Comparison of ENCODE assay signal across 8 cellular contexts in the genomic region with DNA sequence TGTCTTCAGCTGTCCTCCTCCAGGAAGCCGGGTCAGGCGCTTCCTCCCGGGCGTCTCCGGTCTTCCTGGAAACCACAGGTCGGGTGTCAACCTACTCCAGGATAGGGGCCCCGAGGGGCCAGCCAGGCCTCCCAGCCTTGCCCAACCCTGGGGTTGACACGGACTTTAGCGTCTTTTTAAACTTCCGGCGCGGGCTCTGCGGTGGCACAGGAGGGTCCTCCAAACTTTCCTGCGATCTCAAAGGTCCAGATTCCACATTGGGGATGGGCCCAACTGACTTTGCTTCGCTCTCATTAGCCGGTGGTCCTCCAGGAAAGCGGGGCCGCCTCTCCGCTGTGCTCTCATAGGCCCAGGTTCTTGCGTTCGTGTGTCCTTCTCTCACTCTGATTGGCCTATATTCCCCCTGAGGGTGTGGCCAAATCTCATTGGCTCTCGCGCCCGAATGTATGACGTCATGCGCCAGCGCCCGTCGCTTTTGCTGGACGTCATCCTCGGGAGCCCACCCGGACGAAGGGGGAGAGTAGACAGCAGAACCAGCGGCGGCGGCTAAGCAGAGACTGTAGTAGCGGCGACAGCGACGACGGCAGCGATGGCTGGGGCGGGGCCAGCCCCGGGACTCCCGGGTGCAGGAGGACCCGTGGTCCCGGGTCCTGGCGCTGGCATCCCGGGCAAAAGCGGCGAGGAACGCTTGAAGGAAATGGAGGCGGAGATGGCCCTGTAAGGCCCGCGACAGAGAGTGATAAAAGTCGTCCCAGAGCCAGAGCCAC. TPM values are rescaled to one million over a fixed set of nuclear protein-coding genes. Genes with fewer than 3 reads are reported as not detected.
DNase-seq lines count a peak whose midpoint lies in the region; ATAC-seq and TF ChIP-seq lines count a peak whose summit lies in the region.

A gene with protein sequence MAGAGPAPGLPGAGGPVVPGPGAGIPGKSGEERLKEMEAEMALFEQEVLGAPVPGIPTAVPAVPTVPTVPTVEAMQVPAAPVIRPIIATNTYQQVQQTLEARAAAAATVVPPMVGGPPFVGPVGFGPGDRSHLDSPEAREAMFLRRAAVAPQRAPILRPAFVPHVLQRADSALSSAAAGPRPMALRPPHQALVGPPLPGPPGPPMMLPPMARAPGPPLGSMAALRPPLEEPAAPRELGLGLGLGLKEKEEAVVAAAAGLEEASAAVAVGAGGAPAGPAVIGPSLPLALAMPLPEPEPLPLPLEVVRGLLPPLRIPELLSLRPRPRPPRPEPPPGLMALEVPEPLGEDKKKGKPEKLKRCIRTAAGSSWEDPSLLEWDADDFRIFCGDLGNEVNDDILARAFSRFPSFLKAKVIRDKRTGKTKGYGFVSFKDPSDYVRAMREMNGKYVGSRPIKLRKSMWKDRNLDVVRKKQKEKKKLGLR (plus strand): TSS at position 472 of the 767 bp plus-strand sequence. CDS start 118 bp downstream, at position 590.

- POLR2A ChIA-PET in naive thymus-derived CD8-positive, alpha-beta T cell (lab: Charles Lee): interaction anchor here (0.5 to 1.5 kb wide), 7 partner anchors 13 to 669 kb away, joined by 3 to 10 read pairs (median 5); a partner anchor contains a TSS

- H3K27me3 ChIP-seq in RWPE2 (ENCODE audit: insufficient read depth, poor library complexity, severe bottlenecking) (no peaks in the 10 kb centered on the region), fibroblast of lung (ENCODE audit: control insufficient read depth, insufficient read depth, low read length) (no peaks in the 10 kb centered on the region)

- TF ChIP-seq CTCF in RWPE2 (IDR thresholded peaks at IDR 0.05; ENCODE audit: poor library complexity, severe bottlenecking): no peak
- TF ChIP-seq CTCF in fibroblast of lung (conservative IDR thresholded peaks at IDR 0.05 in 1 of 2, IDR thresholded peaks at IDR 0.05 in 1 of 2; ENCODE audit: low read depth in 1 of 2, low read length in 2 of 2): no peak

- peak within 1 kb of the TSS; percentile 100 for H3K4me2 ChIP-seq in fibroblast of lung (ENCODE audit: extremely low read depth, insufficient read depth, low read length)

- H3K27ac Mint-ChIP-seq in activated T-helper 2 cell treated with anti-CD3 and anti-CD28 coated beads, Interferon-gamma antibody, Interleukin-2, Interleukin-4, amounts not matched to agents 10 μg/mL and 5 μg/mL and 100 μg/mL, durations not matched to agents 14 hours and 24 hours and 36 hours: peak within 1 kb of the TSS; percentile 99
- H3K27ac Mint-ChIP-seq in naive thymus-derived CD8-positive, alpha-beta T cell: peak within 1 kb of the TSS; percentile 92 to 100 (median 98)

- peaks cover 14% of the 10 kb centered on the region for H3K4me1 Mint-ChIP-seq in activated T-helper 2 cell treated with anti-CD3 and anti-CD28 coated beads, Interferon-gamma antibody, Interleukin-2, Interleukin-4, amounts not matched to agents 10 μg/mL and 5 μg/mL and 100 μg/mL, durations not matched to agents 14 hours and 24 hours and 36 hours (ENCODE audit: low read depth)
- peaks cover 18 to 30% (median 25%) of the 10 kb centered on the region in 4 donors for H3K4me1 Mint-ChIP-seq in naive thymus-derived CD8-positive, alpha-beta T cell

- H3K27ac ChIP-seq in RWPE2 (ENCODE audit: poor library complexity, severe bottlenecking) (peak within 1 kb of the TSS; percentile 52), fibroblast of lung (ENCODE audit: insufficient read depth, low read length) (peak within 1 kb of the TSS; percentile 95)

- H3K27me3 Mint-ChIP-seq in activated T-helper 2 cell treated with anti-CD3 and anti-CD28 coated beads, Interferon-gamma antibody, Interleukin-2, Interleukin-4, amounts not matched to agents 10 μg/mL and 5 μg/mL and 100 μg/mL, durations not matched to agents 14 hours and 24 hours and 36 hours (ENCODE audit: low read depth): no peaks in the 10 kb centered on the region
- H3K27me3 Mint-ChIP-seq in naive thymus-derived CD8-positive, alpha-beta T cell: peaks cover 0 to 3% (median 0%) of the 10 kb centered on the region in 5 donors

- peak within 1 kb of the TSS; percentile 100 for H3K4me3 Mint-ChIP-seq in activated T-helper 2 cell treated with anti-CD3 and anti-CD28 coated beads, Interferon-gamma antibody, Interleukin-2, Interleukin-4, amounts not matched to agents 10 μg/mL and 5 μg/mL and 100 μg/mL, durations not matched to agents 14 hours and 24 hours and 36 hours (ENCODE audit: low read depth)
- peak within 1 kb of the TSS; percentile 94 to 100 (median 98) for H3K4me3 Mint-ChIP-seq in naive thymus-derived CD8-positive, alpha-beta T cell

- intact Hi-C loops in activated T-helper 2 cell treated with anti-CD3 and anti-CD28 coated beads, Interferon-gamma antibody, Interleukin-2, Interleukin-4, amounts not matched to agents 10 μg/mL and 5 μg/mL and 100 μg/mL, durations not matched to agents 14 hours and 24 hours and 36 hours (cut with micrococcal nuclease): loop anchor here (1.0 kb wide), 3 partner anchors 16 to 82 kb away; a partner anchor contains a TSS

- H3K79me2 ChIP-seq in fibroblast of lung (ENCODE audit: control insufficient read depth, insufficient read depth, low read length): peaks cover 14% of the 10 kb centered on the region

- no peaks in the 10 kb centered on the region for H4K20me1 ChIP-seq in fibroblast of lung (ENCODE audit: control insufficient read depth, extremely low read depth, insufficient read depth, low read length)

- H2AFZ ChIP-seq in fibroblast of lung (ENCODE audit: low read length): peak within 1 kb of the TSS; percentile 74

- H3K4me1 ChIP-seq in RWPE2 (ENCODE audit: insufficient read depth, poor library complexity, severe bottlenecking) (peaks cover 2% of the 10 kb centered on the region), fibroblast of lung (ENCODE audit: control insufficient read depth, extremely low read depth, insufficient read depth, low read length) (peaks cover 6% of the 10 kb centered on the region)

- H3K9ac ChIP-seq in fibroblast of lung (ENCODE audit: insufficient read depth, low read length): peak within 1 kb of the TSS; percentile 96

- peak; percentile 100 for ATAC-seq in RWPE2 (ENCODE audit: low read depth)
- ATAC-seq in naive thymus-derived CD8-positive, alpha-beta T cell: peak; percentile 99

- no peaks in the 10 kb centered on the region for H3K9me3 ChIP-seq in RWPE2 (ENCODE audit: severe bottlenecking)
- no peaks in the 10 kb centered on the region for H3K9me3 ChIP-seq in fibroblast of lung (ENCODE audit: control insufficient read depth, insufficient read depth, low read depth, low read length)

- peak; percentile 99 for DNase-seq in EH (ENCODE audit: low read depth)
- peak; percentile 100 for DNase-seq in H4 (ENCODE audit: low spot score)
- DNase-seq in LoVo (ENCODE audit: low spot score): peak; percentile 98
- peak; percentile 97 for DNase-seq in RWPE2 (ENCODE audit: low spot score)
- DNase-seq in activated T-helper 2 cell treated with anti-CD3 and anti-CD28 coated beads, Interferon-gamma antibody, Interleukin-2, Interleukin-4, amounts not matched to agents 10 μg/mL and 5 μg/mL and 100 μg/mL, durations not matched to agents 14 hours and 24 hours and 36 hours (ENCODE audit: low spot score): peak; percentile 97
- DNase-seq in fibroblast of lung (ENCODE audit: low read depth in 2 of 2): peak; percentile 99
- peak; percentile 88 to 99 (median 99) for DNase-seq in naive thymus-derived CD8-positive, alpha-beta T cell
- peak; percentile 94 to 97 (median 96) for DNase-seq in stimulated activated naive CD4-positive, alpha-beta T cell (lab: John Stamatoyannopoulos, UW)

- H3K36me3 Mint-ChIP-seq in activated T-helper 2 cell treated with anti-CD3 and anti-CD28 coated beads, Interferon-gamma antibody, Interleukin-2, Interleukin-4, amounts not matched to agents 10 μg/mL and 5 μg/mL and 100 μg/mL, durations not matched to agents 14 hours and 24 hours and 36 hours (ENCODE audit: low read depth): peaks cover 34% of the 10 kb centered on the region
- peaks cover 0 to 36% (median 5%) of the 10 kb centered on the region in 3 donors for H3K36me3 Mint-ChIP-seq in naive thymus-derived CD8-positive, alpha-beta T cell

- no peaks in the 10 kb centered on the region for H3K9me3 Mint-ChIP-seq in activated T-helper 2 cell treated with anti-CD3 and anti-CD28 coated beads, Interferon-gamma antibody, Interleukin-2, Interleukin-4, amounts not matched to agents 10 μg/mL and 5 μg/mL and 100 μg/mL, durations not matched to agents 14 hours and 24 hours and 36 hours
- no peaks in the 10 kb centered on the region for H3K9me3 Mint-ChIP-seq in naive thymus-derived CD8-positive, alpha-beta T cell

- H3K4me3 ChIP-seq in RWPE2 (ENCODE audit: severe bottlenecking): peak within 1 kb of the TSS; percentile 86
- H3K4me3 ChIP-seq in fibroblast of lung (replicated peaks in 1 of 4; ENCODE audit: control extremely low read depth in 1 of 4, insufficient read depth in 1 of 4, low read depth in 3 of 4, low read length in 4 of 4): peak within 1 kb of the TSS; percentile 75 to 100 (median 96)

- H3K36me3 ChIP-seq in RWPE2 (ENCODE audit: low read depth) (peaks cover 41% of the 10 kb centered on the region), fibroblast of lung (ENCODE audit: control insufficient read depth, insufficient read depth, low read length) (peaks cover 8% of the 10 kb centered on the region)

RNA-seq across cellular contexts. Expression of the gene that starts here (rescaled TPM):
- 135 and 156 TPM in 2 replicates for total RNA-seq in H4 (2014; rRNA removed; shearing (Covaris generic))
- 101 and 102 TPM in 2 replicates for total RNA-seq in activated T-helper 2 cell treated with anti-CD3 and anti-CD28 coated beads, Interferon-gamma antibody, Interleukin-2, Interleukin-4, amounts not matched to agents 10 μg/mL and 5 μg/mL and 100 μg/mL, durations not matched to agents 14 hours and 24 hours and 36 hours
- total RNA-seq in fibroblast of lung: 29.9 and 32.1 TPM in 2 replicates
- polyA plus RNA-seq in fibroblast of lung: 32.9 and 43.0 TPM in 2 replicates
- polyA plus RNA-seq in fibroblast of lung (2012): 65.7 and 88.3 TPM in 2 replicates
- 32.4 and 58.5 TPM in 2 replicates for polyA minus RNA-seq in fibroblast of lung (ENCODE audit: low replicate concordance)
- 10 to 100 TPM; 55.5 to 56.2 TPM for total RNA-seq in naive thymus-derived CD8-positive, alpha-beta T cell
- 10 to 100 TPM; 54.1 to 59.7 (median 58.0) TPM for polyA plus RNA-seq in naive thymus-derived CD8-positive, alpha-beta T cell

Comparison
In these comparisons a context has a peak if more than half of its experiments do, and no peak if none do; other contexts are left out.
1. Peak in every context shown above with its lines: DNase-seq, ATAC-seq, H3K4me3 ChIP-seq and H3K27ac ChIP-seq.